ENCODE assay signal across 8 cellular contexts in the genomic region with DNA sequence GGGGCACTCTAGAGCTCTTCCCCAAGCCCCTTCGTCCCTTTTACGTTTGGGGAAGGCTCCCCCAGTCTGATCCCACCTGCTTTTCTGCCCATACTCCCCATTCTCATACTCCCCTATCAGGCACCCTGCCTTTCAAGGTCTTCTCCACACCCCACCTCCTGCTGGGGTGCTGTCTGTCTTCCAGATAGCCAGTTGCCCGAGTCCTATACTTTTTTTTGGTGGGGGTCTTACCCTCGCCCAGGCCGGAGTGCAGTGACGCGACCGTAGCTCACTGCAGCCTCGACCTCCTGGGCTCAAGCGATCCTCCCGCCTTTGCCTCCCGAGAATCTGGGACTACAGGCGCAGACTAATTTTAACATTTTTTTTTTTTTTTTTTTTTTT. TPM values are rescaled to one million over a fixed set of nuclear protein-coding genes. Genes with fewer than 3 reads are reported as not detected.
DNase-seq lines count a peak whose midpoint lies in the region; ATAC-seq and TF ChIP-seq lines count a peak whose summit lies in the region.

No MANE protein-coding gene starts in this region.

- no peaks in the 10 kb centered on the region for H3K36me3 Mint-ChIP-seq in natural killer cell

- H3K9me3 Mint-ChIP-seq in natural killer cell, result no peaks in the 10 kb centered on the region

- peak overlapping the region; percentile 81 to 93 for H3K27ac Mint-ChIP-seq in natural killer cell

- H3K27me3 Mint-ChIP-seq in natural killer cell (ENCODE audit: low read depth in 2 of 2), result no peaks in the 10 kb centered on the region

- H3K4me3 ChIP-seq in BE2C (ENCODE audit: low read depth, low read length), result peak overlapping the region; percentile 75
- H3K4me3 ChIP-seq in HUES6 (ENCODE audit: low read depth, low read length), result peak overlapping the region; percentile 70
- H3K4me3 ChIP-seq in choroid plexus epithelial cell (ENCODE audit: low read depth, low read length), result peak overlapping the region; percentile 89

- no peaks in the 10 kb centered on the region for H3K9me3 ChIP-seq in BE2C
- no peaks in the 10 kb centered on the region for H3K9me3 ChIP-seq in HUES6 (ENCODE audit: control insufficient read depth, insufficient read depth, low read depth, low read length)

- TF ChIP-seq CTCF in BE2C (IDR thresholded peaks at IDR 0.05; ENCODE audit: low read depth, low read length) (no peak), choroid plexus epithelial cell (conservative IDR thresholded peaks at IDR 0.05; ENCODE audit: low read depth, low read length) (no peak), natural killer cell (IDR thresholded peaks at IDR 0.05) (no peak)

- H3K4me3 Mint-ChIP-seq in natural killer cell, result peak overlapping the region; percentile 89

- H3K27me3 ChIP-seq in BE2C, result no peaks in the 10 kb centered on the region
- H3K27me3 ChIP-seq in HUES6 (ENCODE audit: control insufficient read depth, insufficient read depth, low read length), result peaks cover 26% of the 10 kb centered on the region

- peak overlapping the region; percentile 78 for H3K9ac ChIP-seq in HUES6 (ENCODE audit: low read length)

- H3K27ac ChIP-seq in HUES6 (ENCODE audit: low read depth, low read length), result peak overlapping the region; percentile 15

- DNase-seq in BE2C, result no peak
- DNase-seq in choroid plexus epithelial cell (ENCODE audit: low read depth), result no peak
- no peak for DNase-seq in natural killer cell
- no peak for DNase-seq in germinal center (ENCODE audit: low spot score)
- DNase-seq in activated gamma-delta T cell treated with Interleukin-2 at 50 U/mL for 16 hours, result no peak
- no peak for DNase-seq in stimulated activated CD4-positive, alpha-beta T cell treated with anti-CD3 and anti-CD28 coated beads, Interleukin-4, amount 100 ng/mL, for 24 hours

- H3K4me1 Mint-ChIP-seq in natural killer cell, result peaks cover 14 to 29% of the 10 kb centered on the region in 2 donors

- ATAC-seq in natural killer cell, result no peak
- no peak for ATAC-seq in HG03135 (IDR thresholded peaks at IDR 0.05; ENCODE audit: unreplicated experiment)

- no peaks in the 10 kb centered on the region for H3K36me3 ChIP-seq in BE2C
- peaks cover 17% of the 10 kb centered on the region for H3K36me3 ChIP-seq in HUES6 (ENCODE audit: control insufficient read depth, insufficient read depth, low read length)

- intact Hi-C loops in natural killer cell (cut with micrococcal nuclease), result loop anchor here (2.0 to 5.0 kb wide), 2 partner anchors 21 to 72 kb away; a partner anchor contains a TSS

- H3K4me1 ChIP-seq in BE2C (no peaks in the 10 kb centered on the region), HUES6 (ENCODE audit: control insufficient read depth, insufficient read depth, low read length) (peaks cover 40% of the 10 kb centered on the region)

RNA-seq across cellular contexts. Expression of a gene that starts 0.8 kb away (rescaled TPM):
- 46.5 TPM for polyA plus RNA-seq in BE2C (2012; ENCODE audit: insufficient read depth, insufficient read length, low read depth)
- 10 to 100 TPM; 14.7 to 23.7 (median 20.0) TPM for total RNA-seq in natural killer cell

RNA-seq across cellular contexts. Expression of a gene that starts 19.9 kb away (rescaled TPM):
- polyA plus RNA-seq in BE2C (2012; ENCODE audit: insufficient read depth, insufficient read length, low read depth), result 97.6 TPM
- total RNA-seq in natural killer cell, result 10 to 100 TPM; 13.2 to 20.4 (median 14.7) TPM

RNA-seq across cellular contexts. Expression of a gene that starts 30.7 kb away (rescaled TPM):
- polyA plus RNA-seq in BE2C (2012; ENCODE audit: insufficient read depth, insufficient read length, low read depth), result not detected
- not detected for total RNA-seq in natural killer cell

RNA-seq across cellular contexts. Expression of a gene that starts 56.0 kb away (rescaled TPM):
- 447 TPM for polyA plus RNA-seq in BE2C (2012; ENCODE audit: insufficient read depth, insufficient read length, low read depth)
- 100 to 1,000 TPM in 1 of 3 donors, 10 to 100 TPM in 2; 93.1 to 101 (median 94.2) TPM for total RNA-seq in natural killer cell

RNA-seq across cellular contexts. Expression of a gene that starts 56.1 kb away (rescaled TPM):
- 20.2 TPM for polyA plus RNA-seq in BE2C (2012; ENCODE audit: insufficient read depth, insufficient read length, low read depth)
- 1 to 10 TPM; 8.7 to 9.9 (median 9.3) TPM for total RNA-seq in natural killer cell
